Comparison of ENCODE assay signal across 19 cellular contexts in the genomic region with DNA sequence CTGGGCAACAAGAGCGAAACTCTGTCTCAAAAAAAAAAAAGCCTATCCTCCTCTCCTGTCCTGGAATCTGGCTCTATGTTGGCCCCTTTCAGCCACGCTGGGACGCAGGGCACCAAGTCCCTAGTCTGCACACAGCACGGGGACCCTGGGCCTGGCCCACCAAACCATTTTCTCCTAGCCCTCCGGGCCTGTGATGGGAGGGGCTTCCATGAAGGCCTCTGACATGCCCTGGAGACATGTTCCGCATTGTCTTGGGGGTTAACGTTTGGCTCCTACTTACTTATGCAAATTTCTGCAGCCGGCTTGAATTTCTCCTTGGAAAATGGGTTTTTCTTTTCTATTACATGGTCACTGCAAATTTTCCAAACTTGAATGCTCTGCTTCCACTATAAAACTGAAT.
"Had no signal": no experiment of that assay in that cellular context is flagged by ENCODE, and none has a peak within 500 bp of the region (broad histone marks: within the 10 kb centered on the region; RNA-seq: fewer than 3 reads in every experiment).

No MANE protein-coding gene starts in this region.

- H3K9me3 ChIP-seq: mucosa of descending colon, neutrophil, pancreas, stomach, thyroid gland had no signal

- H3K4me2 ChIP-seq: smooth muscle cell had no signal

- H3K27me3 ChIP-seq: neutrophil, pancreas, stomach, thyroid gland had no signal

- DNase-seq: cerebellar nuclear complex; cortex of kidney; effector memory CD8-positive, alpha-beta T cell; kidney; mucosa of descending colon; naive B cell; pancreas; stimulated activated CD4-positive, alpha-beta T cell treated with anti-CD3 and anti-CD28 coated beads, Interleukin-2, amount 100 ng/mL, for 24 hours; stimulated activated CD4-positive, alpha-beta T cell treated with anti-CD3 and anti-CD28 coated beads, Interleukin-4, amount 100 ng/mL, for 24 hours; stimulated activated naive CD4-positive, alpha-beta T cell treated with Interleukin-2 at 50 U/mL for 16 hours; stomach; thyroid gland had no signal

- H3K4me3 ChIP-seq: lung, mucosa of descending colon, pancreas, smooth muscle cell, stomach, thyroid gland had no signal

- H3K27ac ChIP-seq: neutrophil, pancreas, stomach, thyroid gland had no signal

- ATAC-seq: effector memory CD8-positive, alpha-beta T cell; left lobe of liver; mucosa of descending colon; natural killer cell treated with Interleukin-12 subunit alpha and Interleukin-12 subunit beta and Interleukin-15 and Interleukin-18, amount 100 ng/mL, for 72 hours; pancreas; sciatic nerve; stimulated activated effector memory CD8-positive, alpha-beta T cell treated with anti-CD3 and anti-CD28 coated beads, Interleukin-12 subunit alpha, Interleukin-12 subunit beta, amount 100 ng/mL, for 72 hours had no signal

- H3K36me3 ChIP-seq: neutrophil, pancreas, stomach, thyroid gland had no signal
